In genomic region chr3:196165006-196165575, GRCh38 we compare ENCODE assay signal across 2 cellular contexts.
TF ChIP-seq lines count a peak whose summit lies in the region.

No MANE protein-coding gene starts in this region.

TF ChIP-seq in HEK293, 187 proteins besides CTCF, POLR2A, EP300 and RAD21:
- 0 out of 2 replicates have a peak, but pooled peaks have one; percentile 17 for TF ChIP-seq MYNN (tag by site-specific recombination; IDR thresholded peaks at IDR 0.05; ENCODE audit: borderline replicate concordance)

TF ChIP-seq in HepG2, 621 proteins besides CTCF, POLR2A, EP300 and RAD21:
- TF ChIP-seq ZNF646 (CRISPR knock-in tag; IDR thresholded peaks at IDR 0.05) (peak; percentile 95), IKZF1 (IDR thresholded peaks at IDR 0.05) (0 out of 2 replicates have a peak, but pooled peaks have one; percentile 16)
TF ChIP-seq in HepG2: peak in this region for 2; not testable (repeated sequence) for 619.
